Comparison of ENCODE assay signal across 25 cellular contexts in genomic region chr12:7075931-7076330, GRCh38. TPM values are rescaled to one million over a fixed set of nuclear protein-coding genes. Genes with fewer than 3 reads are reported as not detected.
DNase-seq lines count a peak whose midpoint lies in the region; ATAC-seq, FAIRE-seq and TF ChIP-seq lines count a peak whose summit lies in the region.
"Had no signal": no experiment of that assay in that cellular context is flagged by ENCODE, and none has a peak within 500 bp of the region (broad histone marks: within the 10 kb centered on the region; RNA-seq: fewer than 3 reads in every experiment).

No MANE protein-coding gene starts in this region.

- BruUV-seq in HepG2 (replicated peaks; lab: Mats Ljungman, UMichigan): no TSS peak

- no peak overlapping the region for H3K9ac ChIP-seq in HepG2 (ENCODE audit: insufficient read depth, low read depth, low read length)

- no peak for TF ChIP-seq RAD21 in HepG2 (CRISPR knock-in tag; IDR thresholded peaks at IDR 0.05)

- WGBS in HepG2 (ENCODE audit: low lambda C conversion rate): 12% methylated on average over 3 of the region's 3 CpGs
- 53% methylated on average over 3 of the region's 3 CpGs for WGBS in right lobe of liver (ENCODE audit: insufficient coverage, low coverage, low lambda C conversion rate, missing lambda C conversion rate)
- WGBS in hepatocyte (ENCODE audit: low lambda C conversion rate, missing lambda C conversion rate): 78% methylated on average over 3 of the region's 3 CpGs

- H3K9me3 ChIP-seq in HepG2 (ENCODE audit: low read length) (no peaks in the 10 kb centered on the region), right lobe of liver (no peaks in the 10 kb centered on the region), hepatocyte (ENCODE audit: low read depth) (no peaks in the 10 kb centered on the region)
- H3K9me3 ChIP-seq: esophagus muscularis mucosa, stomach, upper lobe of right lung had no signal

- H3K4me3 ChIP-seq in HepG2 (replicated peaks in 1 of 3; ENCODE audit: insufficient read depth in 1 of 3, low read depth in 2 of 3, low read length in 3 of 3) (no peak overlapping the region), right lobe of liver (no peak overlapping the region), cardiac fibroblast (replicated peaks in 1 of 2; ENCODE audit: low read depth in 2 of 2, low read length in 2 of 2) (no peak overlapping the region), hepatocyte (no peak overlapping the region)
- H3K4me3 ChIP-seq: esophagus muscularis mucosa, lung, stomach, upper lobe of right lung had no signal

- in situ Hi-C loops in HepG2 (cut with HindIII; ENCODE audit: extremely low pct_ligation_motif_present, low pct_unique_long_range_greater_than_20kb): no loop called here

- H2AFZ ChIP-seq in HepG2 (ENCODE audit: low read length) (no peak overlapping the region), hepatocyte (no peak overlapping the region)

- CTCF ChIA-PET in HepG2 (lab: Yijun Ruan, JAX; ENCODE audit: low intra/inter-chr PET ratio, low total read pairs): no interaction called here

- H3K79me2 ChIP-seq in HepG2 (ENCODE audit: insufficient read depth, low read length): no peaks in the 10 kb centered on the region
- H3K79me2 ChIP-seq in hepatocyte: no peaks in the 10 kb centered on the region

- TF ChIP-seq CTCF in HepG2 (CRISPR knock-in tag; IDR thresholded peaks at IDR 0.05): no peak
- TF ChIP-seq CTCF in right lobe of liver (IDR thresholded peaks at IDR 0.05): no peak
- no peak for TF ChIP-seq CTCF in cardiac fibroblast (IDR thresholded peaks at IDR 0.05; ENCODE audit: low read depth, low read length)
- no peak for TF ChIP-seq CTCF in hepatocyte (IDR thresholded peaks at IDR 0.05; ENCODE audit: poor library complexity)

- ATAC-seq in HepG2: no peak
- ATAC-seq in right lobe of liver: no peak
- ATAC-seq: activated naive CD8-positive, alpha-beta T cell treated with anti-CD3 and anti-CD28 coated beads, Interleukin-2, amount 50 U/mL, for 24 hours; naive thymus-derived CD8-positive, alpha-beta T cell; SK-N-SH treated with all-trans-retinoic acid at 6 μM for 48 hours; upper lobe of right lung had no signal

- DNase-seq in HepG2 (ENCODE audit: low spot score): no peak
- DNase-seq in right lobe of liver: no peak
- DNase-seq in cardiac fibroblast (ENCODE audit: low read depth in 2 of 2): peak; percentile 57 to 73
- no peak for DNase-seq in hepatocyte (ENCODE audit: low spot score)
- DNase-seq in activated effector memory CD4-positive, alpha-beta T cell treated with Interleukin-2 at 50 U/mL for 16 hours: no peak
- no peak for DNase-seq in HuH-7.5 (ENCODE audit: low spot score)
- DNase-seq in stimulated activated CD4-positive, alpha-beta T cell treated with anti-CD3 and anti-CD28 coated beads, Interleukin-4, amount 100 ng/mL, for 4 hours: no peak
- DNase-seq in activated CD4-positive, alpha-beta T cell treated with anti-CD3 and anti-CD28 coated beads, Interleukin-2, amount 50 U/mL, for 48 hours: no peak
- DNase-seq: activated naive CD8-positive, alpha-beta T cell treated with anti-CD3 and anti-CD28 coated beads, Interleukin-2, amount 50 U/mL, for 24 hours; CD4-positive, alpha-beta T cell; hippocampal formation; KBM-7; naive thymus-derived CD8-positive, alpha-beta T cell; NCI-H187 treated with DMSO at 0.1 percent for 48 hours; RPMI8226; stomach; T1000; upper lobe of right lung had no signal

- no peak for TF ChIP-seq POLR2A in HepG2 (IDR thresholded peaks at IDR 0.05; ENCODE audit: insufficient read depth in 1 of 2, low read depth in 2 of 2, low read length in 2 of 2)
- no peak for TF ChIP-seq POLR2A in right lobe of liver (IDR thresholded peaks at IDR 0.05)

- H3K27me3 ChIP-seq in HepG2 (ENCODE audit: control insufficient read depth in 1 of 2, insufficient read depth in 2 of 2, low read length in 2 of 2): no peaks in the 10 kb centered on the region
- no peaks in the 10 kb centered on the region for H3K27me3 ChIP-seq in right lobe of liver
- no peaks in the 10 kb centered on the region for H3K27me3 ChIP-seq in hepatocyte
- H3K27me3 ChIP-seq: esophagus muscularis mucosa, stomach, upper lobe of right lung had no signal

- H3K9me2 ChIP-seq in hepatocyte (replicated peaks; ENCODE audit: insufficient read depth): no peaks in the 10 kb centered on the region

- intact Hi-C loops in HepG2 (cut with micrococcal nuclease; ENCODE audit: unreplicated experiment) (no loop called here), right lobe of liver (cut with DNase I) (no loop called here)

- H3K27ac ChIP-seq in HepG2 (ENCODE audit: extremely low read length, insufficient read depth, low read length) (no peak overlapping the region), right lobe of liver (no peak overlapping the region), hepatocyte (peak overlapping the region; percentile 23)
- H3K27ac ChIP-seq: esophagus muscularis mucosa, upper lobe of right lung had no signal

- POLR2A ChIA-PET in HepG2 (lab: Yijun Ruan, JAX): no interaction called here

- no peak for TF ChIP-seq EP300 in HepG2 (IDR thresholded peaks at IDR 0.05; ENCODE audit: low read depth in 2 of 2, low read length in 2 of 2)
- TF ChIP-seq EP300 in HepG2 (CRISPR knock-in tag; IDR thresholded peaks at IDR 0.05; ENCODE audit: borderline replicate concordance): no peak

- no peak for FAIRE-seq in HepG2 (lab: Jason Lieb, UNC)
- FAIRE-seq: keratinocyte had no signal

- no peaks in the 10 kb centered on the region for H3K36me3 ChIP-seq in HepG2 (replicated peaks in 1 of 2; ENCODE audit: control insufficient read depth in 1 of 2, insufficient read depth in 2 of 2, low read length in 2 of 2)
- peaks cover 0 to 9% (median 3%) of the 10 kb centered on the region in 4 donors for H3K36me3 ChIP-seq in right lobe of liver
- no peaks in the 10 kb centered on the region for H3K36me3 ChIP-seq in hepatocyte (replicated peaks; ENCODE audit: insufficient read depth, low read depth)
- H3K36me3 ChIP-seq: upper lobe of right lung had no signal

- H3K4me2 ChIP-seq in HepG2 (ENCODE audit: low read depth, low read length) (no peak overlapping the region), hepatocyte (no peak overlapping the region)

- H3K4me1 ChIP-seq in HepG2 (ENCODE audit: insufficient read depth, low read length) (peaks cover 34% of the 10 kb centered on the region), right lobe of liver (peaks cover under 1 to 43% (median 25%) of the 10 kb centered on the region in 4 donors), hepatocyte (ENCODE audit: insufficient read depth) (peaks cover 8% of the 10 kb centered on the region)

- no peaks in the 10 kb centered on the region for H4K20me1 ChIP-seq in HepG2 (ENCODE audit: insufficient read depth, low read length)
- no peaks in the 10 kb centered on the region for H4K20me1 ChIP-seq in hepatocyte (ENCODE audit: insufficient read depth, poor library complexity, severe bottlenecking)

RNA-seq across cellular contexts. Expression of gene C1S, which starts 15.4 kb away (rescaled TPM):
- total RNA-seq in HepG2 (2016; rRNA removed; fragmentation: Illumina TruSeq; extraction: Trizol) (8.2 and 18.2 TPM in 2 replicates), right lobe of liver (1,000 to 10,000 TPM in 5 of 6 experiments, 100 to 1,000 TPM in 1; 993 to 2,993 (median 1,796) TPM), hepatocyte (114 and 120 TPM in 2 replicates)
- 2.7 and 2.8 TPM in 2 replicates for total RNA-seq in HepG2 (2016; cell fraction: cytosol; rRNA removed; fragmentation: Illumina TruSeq; extraction: Trizol; ENCODE audit: low read depth)
- 8.4 and 18.7 TPM in 2 replicates for total RNA-seq in HepG2 (2016; cell fraction: insoluble cytoplasmic fraction; rRNA removed; fragmentation: Illumina TruSeq; extraction: Trizol)
- total RNA-seq in HepG2 (2016; cell fraction: membrane; rRNA removed; fragmentation: Illumina TruSeq; extraction: Trizol): 3.2 and 3.7 TPM in 2 replicates
- 17.9 and 19.4 TPM in 2 replicates for total RNA-seq in HepG2 (2016; cell fraction: nucleus; rRNA removed; fragmentation: Illumina TruSeq; extraction: Trizol)
- polyA plus RNA-seq in HepG2 (2011; rRNA removed) (14.5 and 23.3 TPM in 2 replicates), hepatocyte (130 and 143 TPM in 2 replicates)
- 9.6 and 18.5 TPM in 2 replicates for polyA plus RNA-seq in HepG2 (2011; cell fraction: cytosol; rRNA removed)
- 14.4 and 22.0 TPM in 2 replicates for polyA plus RNA-seq in HepG2 (2011; cell fraction: nucleus; rRNA removed)
- polyA plus RNA-seq in HepG2 (2012): 9.8 and 10.0 TPM in 2 replicates
- polyA plus RNA-seq in HepG2 (2016; cell fraction: cytosol; fragmentation: Illumina TruSeq; extraction: Trizol; ENCODE audit: low read depth): 0.91 and 1.0 TPM in 2 replicates
- 6.4 and 6.7 TPM in 2 replicates for polyA plus RNA-seq in HepG2 (2016; cell fraction: insoluble cytoplasmic fraction; fragmentation: Illumina TruSeq; extraction: Trizol; ENCODE audit: low read depth)
- polyA plus RNA-seq in HepG2 (2016; cell fraction: membrane; fragmentation: Illumina TruSeq; extraction: Trizol; ENCODE audit: low read depth): 1.8 and 2.2 TPM in 2 replicates
- 26.0 and 30.9 TPM in 2 replicates for polyA plus RNA-seq in HepG2 (2016; cell fraction: nucleus; fragmentation: Illumina TruSeq; extraction: Trizol; ENCODE audit: insufficient read depth, low read depth)
- 3.8 and 12.0 TPM in 2 replicates for polyA minus RNA-seq in HepG2 (2011; rRNA and poly(A)+ RNA removed; ENCODE audit: low replicate concordance)
- polyA minus RNA-seq in HepG2 (2011; cell fraction: cytosol; rRNA and poly(A)+ RNA removed): 7.0 and 14.3 TPM in 2 replicates
- polyA minus RNA-seq in HepG2 (2011; cell fraction: nucleus; rRNA and poly(A)+ RNA removed): 14.0 and 26.4 TPM in 2 replicates

RNA-seq across cellular contexts. Expression of gene C1R, which starts 16.3 kb away (rescaled TPM):
- total RNA-seq in HepG2 (2016; rRNA removed; fragmentation: Illumina TruSeq; extraction: Trizol) (1.7 and 3.5 TPM in 2 replicates), right lobe of liver (1,000 to 10,000 TPM; 1,157 to 2,557 (median 1,950) TPM), hepatocyte (80.1 and 85.4 TPM in 2 replicates)
- total RNA-seq in HepG2 (2016; cell fraction: cytosol; rRNA removed; fragmentation: Illumina TruSeq; extraction: Trizol; ENCODE audit: low read depth): 0.44 and 0.61 TPM in 2 replicates
- 2.6 and 4.1 TPM in 2 replicates for total RNA-seq in HepG2 (2016; cell fraction: insoluble cytoplasmic fraction; rRNA removed; fragmentation: Illumina TruSeq; extraction: Trizol)
- total RNA-seq in HepG2 (2016; cell fraction: membrane; rRNA removed; fragmentation: Illumina TruSeq; extraction: Trizol): 0.93 and 1.4 TPM in 2 replicates
- total RNA-seq in HepG2 (2016; cell fraction: nucleus; rRNA removed; fragmentation: Illumina TruSeq; extraction: Trizol): 3.8 and 4.3 TPM in 2 replicates
- polyA plus RNA-seq in HepG2 (2011; rRNA removed) (6.5 and 11.2 TPM in 2 replicates), hepatocyte (89.6 and 95.1 TPM in 2 replicates)
- polyA plus RNA-seq in HepG2 (2011; cell fraction: cytosol; rRNA removed): 6.2 and 6.5 TPM in 2 replicates
- 6.1 and 8.4 TPM in 2 replicates for polyA plus RNA-seq in HepG2 (2011; cell fraction: nucleus; rRNA removed)
- 1.2 and 1.9 TPM in 2 replicates for polyA plus RNA-seq in HepG2 (2012)
- polyA plus RNA-seq in HepG2 (2016; cell fraction: cytosol; fragmentation: Illumina TruSeq; extraction: Trizol; ENCODE audit: low read depth): 0.42 and 0.57 TPM in 2 replicates
- polyA plus RNA-seq in HepG2 (2016; cell fraction: insoluble cytoplasmic fraction; fragmentation: Illumina TruSeq; extraction: Trizol; ENCODE audit: low read depth): 1.6 and 2.2 TPM in 2 replicates
- 1.2 and 1.3 TPM in 2 replicates for polyA plus RNA-seq in HepG2 (2016; cell fraction: membrane; fragmentation: Illumina TruSeq; extraction: Trizol; ENCODE audit: low read depth)
- polyA plus RNA-seq in HepG2 (2016; cell fraction: nucleus; fragmentation: Illumina TruSeq; extraction: Trizol; ENCODE audit: insufficient read depth, low read depth): 6.5 and 7.1 TPM in 2 replicates
- 3.3 and 5.9 TPM in 2 replicates for polyA minus RNA-seq in HepG2 (2011; rRNA and poly(A)+ RNA removed; ENCODE audit: low replicate concordance)
- polyA minus RNA-seq in HepG2 (2011; cell fraction: cytosol; rRNA and poly(A)+ RNA removed): 0.70 and 1.3 TPM in 2 replicates
- polyA minus RNA-seq in HepG2 (2011; cell fraction: nucleus; rRNA and poly(A)+ RNA removed): 1.7 and 2.7 TPM in 2 replicates

RNA-seq across cellular contexts. Expression of gene C1RL, which starts 33.1 kb away (rescaled TPM):
- total RNA-seq in HepG2 (2016; rRNA removed; fragmentation: Illumina TruSeq; extraction: Trizol) (14.2 and 28.9 TPM in 2 replicates), right lobe of liver (100 to 1,000 TPM; 202 to 236 (median 216) TPM), hepatocyte (60.0 and 64.5 TPM in 2 replicates)
- total RNA-seq in HepG2 (2016; cell fraction: cytosol; rRNA removed; fragmentation: Illumina TruSeq; extraction: Trizol; ENCODE audit: low read depth): 4.9 and 5.6 TPM in 2 replicates
- 14.6 and 24.7 TPM in 2 replicates for total RNA-seq in HepG2 (2016; cell fraction: insoluble cytoplasmic fraction; rRNA removed; fragmentation: Illumina TruSeq; extraction: Trizol)
- total RNA-seq in HepG2 (2016; cell fraction: membrane; rRNA removed; fragmentation: Illumina TruSeq; extraction: Trizol): 9.1 and 10.3 TPM in 2 replicates
- 30.9 and 42.1 TPM in 2 replicates for total RNA-seq in HepG2 (2016; cell fraction: nucleus; rRNA removed; fragmentation: Illumina TruSeq; extraction: Trizol)
- polyA plus RNA-seq in HepG2 (2011; rRNA removed) (53.1 and 73.4 TPM in 2 replicates), hepatocyte (26.4 and 35.5 TPM in 2 replicates)
- 32.8 and 36.0 TPM in 2 replicates for polyA plus RNA-seq in HepG2 (2011; cell fraction: cytosol; rRNA removed)
- polyA plus RNA-seq in HepG2 (2011; cell fraction: nucleus; rRNA removed): 60.3 and 87.6 TPM in 2 replicates
- 22.3 and 28.7 TPM in 2 replicates for polyA plus RNA-seq in HepG2 (2012)
- polyA plus RNA-seq in HepG2 (2016; cell fraction: cytosol; fragmentation: Illumina TruSeq; extraction: Trizol; ENCODE audit: low read depth): 3.0 and 3.5 TPM in 2 replicates
- 14.0 and 14.1 TPM in 2 replicates for polyA plus RNA-seq in HepG2 (2016; cell fraction: insoluble cytoplasmic fraction; fragmentation: Illumina TruSeq; extraction: Trizol; ENCODE audit: low read depth)
- 5.6 and 7.3 TPM in 2 replicates for polyA plus RNA-seq in HepG2 (2016; cell fraction: membrane; fragmentation: Illumina TruSeq; extraction: Trizol; ENCODE audit: low read depth)
- 51.4 and 56.2 TPM in 2 replicates for polyA plus RNA-seq in HepG2 (2016; cell fraction: nucleus; fragmentation: Illumina TruSeq; extraction: Trizol; ENCODE audit: insufficient read depth, low read depth)
- polyA minus RNA-seq in HepG2 (2011; rRNA and poly(A)+ RNA removed; ENCODE audit: low replicate concordance): 41.3 and 114 TPM in 2 replicates
- 30.1 and 38.2 TPM in 2 replicates for polyA minus RNA-seq in HepG2 (2011; cell fraction: cytosol; rRNA and poly(A)+ RNA removed)
- 34.5 and 39.2 TPM in 2 replicates for polyA minus RNA-seq in HepG2 (2011; cell fraction: nucleus; rRNA and poly(A)+ RNA removed)

RNA-seq across cellular contexts. Expression of gene RBP5, which starts 52.8 kb away (rescaled TPM):
- 19.8 and 21.4 TPM in 2 replicates for total RNA-seq in HepG2 (2016; rRNA removed; fragmentation: Illumina TruSeq; extraction: Trizol)
- 9.8 and 10.8 TPM in 2 replicates for total RNA-seq in HepG2 (2016; cell fraction: cytosol; rRNA removed; fragmentation: Illumina TruSeq; extraction: Trizol; ENCODE audit: low read depth)
- total RNA-seq in HepG2 (2016; cell fraction: insoluble cytoplasmic fraction; rRNA removed; fragmentation: Illumina TruSeq; extraction: Trizol): 19.4 and 22.0 TPM in 2 replicates
- 10.5 and 10.7 TPM in 2 replicates for total RNA-seq in HepG2 (2016; cell fraction: membrane; rRNA removed; fragmentation: Illumina TruSeq; extraction: Trizol)
- total RNA-seq in HepG2 (2016; cell fraction: nucleus; rRNA removed; fragmentation: Illumina TruSeq; extraction: Trizol): 10.1 and 12.6 TPM in 2 replicates
- 13.8 and 17.5 TPM in 2 replicates for polyA plus RNA-seq in HepG2 (2011; rRNA removed)
- polyA plus RNA-seq in HepG2 (2011; cell fraction: cytosol; rRNA removed): 11.8 and 12.1 TPM in 2 replicates
- 32.8 and 44.7 TPM in 2 replicates for polyA plus RNA-seq in HepG2 (2011; cell fraction: nucleus; rRNA removed)
- polyA plus RNA-seq in HepG2 (2012): 13.0 and 19.0 TPM in 2 replicates
- 11.0 and 15.5 TPM in 2 replicates for polyA plus RNA-seq in HepG2 (2016; cell fraction: cytosol; fragmentation: Illumina TruSeq; extraction: Trizol; ENCODE audit: low read depth)
- polyA plus RNA-seq in HepG2 (2016; cell fraction: insoluble cytoplasmic fraction; fragmentation: Illumina TruSeq; extraction: Trizol; ENCODE audit: low read depth): 28.5 and 29.8 TPM in 2 replicates
- polyA plus RNA-seq in HepG2 (2016; cell fraction: membrane; fragmentation: Illumina TruSeq; extraction: Trizol; ENCODE audit: low read depth): 9.1 and 12.4 TPM in 2 replicates
- polyA plus RNA-seq in HepG2 (2016; cell fraction: nucleus; fragmentation: Illumina TruSeq; extraction: Trizol; ENCODE audit: insufficient read depth, low read depth): 23.8 and 24.2 TPM in 2 replicates
- polyA minus RNA-seq in HepG2 (2011; rRNA and poly(A)+ RNA removed; ENCODE audit: low replicate concordance): 17.1 TPM in 1 of 2 replicates, not detected in the other
- polyA minus RNA-seq in HepG2 (2011; cell fraction: cytosol; rRNA and poly(A)+ RNA removed): 5.3 and 5.5 TPM in 2 replicates
- polyA minus RNA-seq in HepG2 (2011; cell fraction: nucleus; rRNA and poly(A)+ RNA removed): 12.1 and 20.4 TPM in 2 replicates
- 100 to 1,000 TPM in 3 of 6 experiments, 10 to 100 TPM in 3; 44.1 to 239 (median 98.2) TPM for total RNA-seq in right lobe of liver
- total RNA-seq in hepatocyte: 11.1 and 16.2 TPM in 2 replicates
- polyA plus RNA-seq in hepatocyte: 23.0 and 30.0 TPM in 2 replicates
- total RNA-seq: A172; activated T-helper 1 cell treated with anti-CD3 and anti-CD28 coated beads, Interleukin-12 subunit alpha, Interleukin-12 subunit beta, Interleukin-2, Interleukin-4 antibody, amounts not matched to agents 30 ng/mL and 10 ng/mL and 1 ng/mL, durations not matched to agents 14 hours and 24 hours and 36 hours; CD4-positive, alpha-beta T cell; NCI-H460; stomach had no signal
- polyA plus RNA-seq: keratinocyte; naive thymus-derived CD8-positive, alpha-beta T cell had no signal

RNA-seq across cellular contexts. Expression of gene CLSTN3, which starts 54.2 kb away (rescaled TPM):
- total RNA-seq in HepG2 (2016; rRNA removed; fragmentation: Illumina TruSeq; extraction: Trizol) (10.8 and 26.2 TPM in 2 replicates), right lobe of liver (10 to 100 TPM; 38.9 to 55.2 (median 43.1) TPM), hepatocyte (38.0 and 57.0 TPM in 2 replicates)
- total RNA-seq in HepG2 (2016; cell fraction: cytosol; rRNA removed; fragmentation: Illumina TruSeq; extraction: Trizol; ENCODE audit: low read depth): 2.9 and 3.7 TPM in 2 replicates
- 10.0 and 27.0 TPM in 2 replicates for total RNA-seq in HepG2 (2016; cell fraction: insoluble cytoplasmic fraction; rRNA removed; fragmentation: Illumina TruSeq; extraction: Trizol)
- total RNA-seq in HepG2 (2016; cell fraction: membrane; rRNA removed; fragmentation: Illumina TruSeq; extraction: Trizol): 5.3 TPM in 2 replicates
- total RNA-seq in HepG2 (2016; cell fraction: nucleus; rRNA removed; fragmentation: Illumina TruSeq; extraction: Trizol): 35.4 and 43.8 TPM in 2 replicates
- polyA plus RNA-seq in HepG2 (2011; rRNA removed) (94.1 and 118 TPM in 2 replicates), hepatocyte (37.8 and 39.5 TPM in 2 replicates)
- 79.5 and 81.3 TPM in 2 replicates for polyA plus RNA-seq in HepG2 (2011; cell fraction: cytosol; rRNA removed)
- 155 and 157 TPM in 2 replicates for polyA plus RNA-seq in HepG2 (2011; cell fraction: nucleus; rRNA removed)
- polyA plus RNA-seq in HepG2 (2012): 61.8 and 69.9 TPM in 2 replicates
- 1.3 and 2.0 TPM in 2 replicates for polyA plus RNA-seq in HepG2 (2016; cell fraction: cytosol; fragmentation: Illumina TruSeq; extraction: Trizol; ENCODE audit: low read depth)
- polyA plus RNA-seq in HepG2 (2016; cell fraction: insoluble cytoplasmic fraction; fragmentation: Illumina TruSeq; extraction: Trizol; ENCODE audit: low read depth): 9.0 and 11.0 TPM in 2 replicates
- polyA plus RNA-seq in HepG2 (2016; cell fraction: membrane; fragmentation: Illumina TruSeq; extraction: Trizol; ENCODE audit: low read depth): 3.0 and 3.4 TPM in 2 replicates
- 67.7 and 79.8 TPM in 2 replicates for polyA plus RNA-seq in HepG2 (2016; cell fraction: nucleus; fragmentation: Illumina TruSeq; extraction: Trizol; ENCODE audit: insufficient read depth, low read depth)
- polyA minus RNA-seq in HepG2 (2011; rRNA and poly(A)+ RNA removed; ENCODE audit: low replicate concordance): 46.9 and 191 TPM in 2 replicates
- polyA minus RNA-seq in HepG2 (2011; cell fraction: cytosol; rRNA and poly(A)+ RNA removed): 49.9 and 80.8 TPM in 2 replicates
- 47.9 and 63.4 TPM in 2 replicates for polyA minus RNA-seq in HepG2 (2011; cell fraction: nucleus; rRNA and poly(A)+ RNA removed)

Comparison
In these comparisons a context has a peak if more than half of its experiments do, and no peak if none do; other contexts are left out.
1. RNA of gene C1R, which starts 16.3 kb away (total RNA-seq): 1,157 to 2,557 TPM in right lobe of liver and 80.1 to 85.4 TPM in hepatocyte; 0.44 to 4.3 TPM in HepG2; every median in the first group is over 10 times any median in the second.
2. DNase-seq: peak in cardiac fibroblast (2 of 2); none in HepG2 (single experiment), right lobe of liver (0 of 3), hepatocyte (single experiment), activated effector memory CD4-positive, alpha-beta T cell treated with Interleukin-2 at 50 U/mL for 16 hours (single experiment), HuH-7.5 (single experiment), stimulated activated CD4-positive, alpha-beta T cell treated with anti-CD3 and anti-CD28 coated beads, Interleukin-4, amount 100 ng/mL, for 4 hours (0 of 2) and activated CD4-positive, alpha-beta T cell treated with anti-CD3 and anti-CD28 coated beads, Interleukin-2, amount 50 U/mL, for 48 hours (0 of 2).